ENCODE assay signal across 8 cellular contexts in genomic region chr1:93304716-93305138, GRCh38.
A peak's percentile ranks its signal among the peaks of the same experiment; 100 is the strongest.
DNase-seq lines count a peak whose midpoint lies in the region; ATAC-seq and TF ChIP-seq lines count a peak whose summit lies in the region.

No MANE protein-coding gene starts in this region.

- H3K4me3 ChIP-seq in AG10803 (ENCODE audit: low read length) (no peak overlapping the region), Loucy (ENCODE audit: low read length, poor library complexity, severe bottlenecking) (no peak overlapping the region), astrocyte of the spinal cord (ENCODE audit: low read depth, low read length) (no peak overlapping the region)

- H3F3A ChIP-seq in Loucy (ENCODE audit: low read depth) = no peaks in the 10 kb centered on the region; the same call in 1 of the 2 replicates

- ATAC-seq in GM18505 (IDR thresholded peaks at IDR 0.05; ENCODE audit: unreplicated experiment) = no peak

- no peaks in the 10 kb centered on the region for H3K79me2 ChIP-seq in Loucy (ENCODE audit: insufficient read depth, low read length)

- H3K9me2 ChIP-seq in Loucy (replicated peaks; ENCODE audit: low read depth, low read length) = no peaks in the 10 kb centered on the region

- no peaks in the 10 kb centered on the region for H3K9me3 ChIP-seq in Loucy (ENCODE audit: insufficient read depth, low read depth, low read length)

- no peaks in the 10 kb centered on the region for H3K4me1 ChIP-seq in Loucy (ENCODE audit: insufficient read depth, low read length, poor library complexity, severe bottlenecking)

- H3K36me3 ChIP-seq in Loucy (ENCODE audit: insufficient read depth, low read length) = no peaks in the 10 kb centered on the region

- TF ChIP-seq CTCF in AG10803 (conservative IDR thresholded peaks at IDR 0.05; ENCODE audit: low read length) (peak; percentile 97), GM13976 (IDR thresholded peaks at IDR 0.05; ENCODE audit: borderline replicate concordance, control extremely low read depth, extremely low read depth, insufficient read depth, missing control alignments) (peak; percentile 41), Loucy (conservative IDR thresholded peaks at IDR 0.05; ENCODE audit: low read length) (peak; percentile 98), astrocyte of the spinal cord (IDR thresholded peaks at IDR 0.05; ENCODE audit: low read depth, low read length) (peak; percentile 83)

- no peak for TF ChIP-seq POLR2A in GM18505 (IDR thresholded peaks at IDR 0.05; ENCODE audit: borderline replicate concordance, extremely low read depth, insufficient read depth, insufficient read length)

- H3K27me3 ChIP-seq in Loucy (ENCODE audit: insufficient read depth, low read length, poor library complexity, severe bottlenecking) = no peaks in the 10 kb centered on the region

- H2AFZ ChIP-seq in Loucy (ENCODE audit: low read length) = no peak overlapping the region

- DNase-seq in AG10803 (ENCODE audit: low read depth) (peak; percentile 74), GM13976 (ENCODE audit: low spot score) (peak; percentile 50), SHP77 treated with DMSO at 0.1 percent for 48 hours (lab: John Stamatoyannopoulos, UW) (peak; percentile 8), astrocyte of the spinal cord (ENCODE audit: low read depth, low spot score) (peak; percentile 67), inferior parietal cortex (ENCODE audit: extremely low spot score) (peak; percentile 87)
- peak; percentile 23 to 29 for DNase-seq in stimulated activated CD4-positive, alpha-beta T cell treated with anti-CD3 and anti-CD28 coated beads, Interleukin-2, amount 100 ng/mL, for 48 hours

- in situ Hi-C loops in GM13976 (cut with MboI; ENCODE audit: low sequenced_read_pairs, unreplicated experiment) (loop anchor here (25.0 kb wide), 1 partner anchor 533 kb away; no protein-coding TSS in a partner anchor), astrocyte of the spinal cord (cut with HindIII; ENCODE audit: low sequenced_read_pairs) (no loop called here)

- H4K20me1 ChIP-seq in Loucy (ENCODE audit: insufficient read depth, low read length, poor library complexity, severe bottlenecking) = no peaks in the 10 kb centered on the region

- no peak overlapping the region for H3K9ac ChIP-seq in Loucy (ENCODE audit: low read depth, low read length, poor library complexity, severe bottlenecking)

- H3K4me2 ChIP-seq in Loucy (ENCODE audit: low read depth, low read length, poor library complexity, severe bottlenecking) = no peak overlapping the region

Comparison
In these comparisons a context has a peak if more than half of its experiments do, and no peak if none do; other contexts are left out.
1. DNase-seq: peak in every context shown above with its lines; median percentile 87 in inferior parietal cortex; 74 in AG10803; 67 in astrocyte of the spinal cord; 50 in GM13976; 26 in stimulated activated CD4-positive, alpha-beta T cell treated with anti-CD3 and anti-CD28 coated beads, Interleukin-2, amount 100 ng/mL, for 48 hours; 8 in SHP77 treated with DMSO at 0.1 percent for 48 hours.
2. CTCF ChIP-seq: peak in every context shown above with its lines; median percentile 98 in Loucy; 97 in AG10803; 83 in astrocyte of the spinal cord; 41 in GM13976.